In genomic region chr13:113410472-113411201, GRCh38 we compare ENCODE assay signal across 8 cellular contexts. TPM values are rescaled to one million over a fixed set of nuclear protein-coding genes. Genes with fewer than 3 reads are reported as not detected.
DNase-seq lines count a peak whose midpoint lies in the region; ATAC-seq and TF ChIP-seq lines count a peak whose summit lies in the region.

No MANE protein-coding gene starts in this region.

- DNase-seq in AG04450 (ENCODE audit: low read depth, low spot score), result peak; percentile 55
- DNase-seq in LoVo (ENCODE audit: low spot score), result peak; percentile 81
- peak; percentile 27 to 90 for DNase-seq in cardiac fibroblast (ENCODE audit: low read depth in 2 of 2)
- DNase-seq in myocyte (ENCODE audit: low read depth), result peak; percentile 98
- no peak for DNase-seq in stimulated activated CD4-positive, alpha-beta T cell treated with anti-CD3 and anti-CD28 coated beads, Interleukin-1b, Interleukin-23, amount 100 ng/mL, for 48 hours
- DNase-seq in GOT3 (lab: John Stamatoyannopoulos, UW), result no peak
- no peak for DNase-seq in NCI-H1417 treated with DMSO at 0.1 percent for 48 hours (lab: John Stamatoyannopoulos, UW)

- peak overlapping the region; percentile 31 for H3K4me3 ChIP-seq in AG04450 (ENCODE audit: low read depth, low read length)
- H3K4me3 ChIP-seq in cardiac fibroblast (replicated peaks in 1 of 2; ENCODE audit: low read depth in 2 of 2, low read length in 2 of 2), result peak overlapping the region in 1 of 2 donors; percentile 18

- POLR2A ChIA-PET in AG04450 (lab: Yijun Ruan, JAX), result interaction anchor here (1.9 to 2.0 kb wide), 2 partner anchors 12 to 113 kb away, joined by 4 to 5 read pairs; partner anchors contain the start of gene LAMP1

- no peaks in the 10 kb centered on the region for H3K27me3 ChIP-seq in AG04450 (ENCODE audit: control insufficient read depth, insufficient read depth, low read length)

- H3K27ac ChIP-seq in AG04450 (ENCODE audit: low read depth, low read length), result peak overlapping the region; percentile 92

- peaks cover 4% of the 10 kb centered on the region; the same call in 1 of the 2 replicates for H3K9me3 ChIP-seq in AG04450 (ENCODE audit: control insufficient read depth, insufficient read depth, low read length)

- ATAC-seq in HG02571 (IDR thresholded peaks at IDR 0.05; ENCODE audit: unreplicated experiment), result no peak

- TF ChIP-seq CTCF in AG04450 (IDR thresholded peaks at IDR 0.05; ENCODE audit: low read depth, low read length) (no peak), cardiac fibroblast (IDR thresholded peaks at IDR 0.05; ENCODE audit: low read depth, low read length) (no peak)

- CTCF ChIA-PET in AG04450 (lab: Charles Lee), result interaction anchor here (1.6 kb wide), 1 partner anchor 16 kb away, joined by 6 read pairs; no protein-coding TSS in a partner anchor

RNA-seq across cellular contexts. Expression of gene ADPRHL1, which starts 42.7 kb away (rescaled TPM):
- 0.35 and 0.41 TPM in 2 replicates for polyA plus RNA-seq in AG04450 (2011; rRNA removed)
- 0.28 and 0.65 TPM in 2 replicates for polyA minus RNA-seq in AG04450 (2011; rRNA and poly(A)+ RNA removed)
- 6.6 and 8.4 TPM in 2 replicates for total RNA-seq in myocyte
- polyA plus RNA-seq in myocyte (2012), result 6.8 TPM

RNA-seq across cellular contexts. Expression of gene GRTP1, which starts 46.7 kb away (rescaled TPM):
- 1.4 and 1.8 TPM in 2 replicates for polyA plus RNA-seq in AG04450 (2011; rRNA removed)
- 1.00 and 1.0 TPM in 2 replicates for polyA minus RNA-seq in AG04450 (2011; rRNA and poly(A)+ RNA removed)
- total RNA-seq in myocyte, result not detected in 2 replicates
- polyA plus RNA-seq in myocyte (2012), result 0.44 TPM

Comparison
In these comparisons a context has a peak if more than half of its experiments do, and no peak if none do; other contexts are left out.
1. DNase-seq: peak in AG04450 (single experiment), LoVo (single experiment), cardiac fibroblast (2 of 2) and myocyte (single experiment); none in stimulated activated CD4-positive, alpha-beta T cell treated with anti-CD3 and anti-CD28 coated beads, Interleukin-1b, Interleukin-23, amount 100 ng/mL, for 48 hours (single experiment), GOT3 (single experiment) and NCI-H1417 treated with DMSO at 0.1 percent for 48 hours (single experiment).